Comparison of ENCODE assay signal across 8 cellular contexts in the genomic region with DNA sequence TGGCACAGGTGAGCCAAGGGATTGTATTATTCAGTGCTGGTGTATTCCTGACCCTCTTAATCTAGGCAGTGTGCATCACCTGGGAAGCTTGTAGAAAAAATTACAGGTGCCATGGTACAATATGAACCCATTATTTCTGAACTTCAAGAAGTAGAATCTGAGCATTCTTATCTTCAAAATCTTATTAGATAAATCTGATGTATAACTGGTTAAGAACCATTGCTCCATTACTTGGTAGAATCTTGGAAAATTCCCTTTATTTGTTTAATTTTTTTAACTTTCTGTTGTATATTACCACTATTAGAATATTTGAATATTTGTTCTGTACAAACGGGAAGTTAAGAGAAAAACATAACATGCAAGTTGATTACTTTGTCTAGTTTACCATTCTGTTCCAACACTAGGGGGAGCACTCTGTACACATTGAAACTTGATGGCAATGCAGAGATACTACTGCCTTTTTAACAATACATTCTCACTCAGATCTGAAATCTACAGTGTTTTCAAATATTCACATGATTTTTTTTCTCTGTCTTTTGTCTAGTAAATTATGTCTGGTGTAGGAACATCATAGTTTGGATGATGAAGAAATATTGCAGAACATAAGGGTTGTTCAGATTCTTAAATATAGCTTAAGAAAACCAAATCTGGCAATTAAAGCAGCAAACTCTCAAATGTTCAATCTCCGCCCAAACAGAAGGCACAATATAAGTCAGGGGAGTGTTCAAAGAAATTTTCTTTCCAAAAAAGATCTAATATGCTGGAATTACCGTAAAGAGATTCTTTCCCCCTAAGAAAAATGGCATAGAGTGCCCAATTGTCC.
DNase-seq lines count a peak whose midpoint lies in the region; ATAC-seq and TF ChIP-seq lines count a peak whose summit lies in the region.

No MANE protein-coding gene starts in this region.

- intact Hi-C loops in ovary (cut with DNase I), result no loop called here

- no peak overlapping the region for H3K27ac ChIP-seq in ovary

- H3K9me3 ChIP-seq in ovary, result no peaks in the 10 kb centered on the region

- H3K36me3 ChIP-seq in ovary, result no peaks in the 10 kb centered on the region

- peak; percentile 88 for TF ChIP-seq CTCF in fibroblast of mammary gland (conservative IDR thresholded peaks at IDR 0.05; ENCODE audit: control insufficient read depth, insufficient read depth, low read depth, low read length)
- TF ChIP-seq CTCF in ovary (IDR thresholded peaks at IDR 0.05), result peak in 2 of 3 donors; percentile 36 to 41

- DNase-seq in stimulated activated CD8-positive, alpha-beta memory T cell treated with anti-CD3 and anti-CD28 coated beads, Interleukin-12 subunit alpha, Interleukin-12 subunit beta, amount 100 ng/mL, for 1 hour (ENCODE audit: low read depth), result peak; percentile 19
- DNase-seq in stimulated activated CD8-positive, alpha-beta memory T cell treated with anti-CD3 and anti-CD28 coated beads, Interleukin-4, amount 100 ng/mL, for 48 hours, result no peak
- DNase-seq in NCI-H1417 treated with DMSO at 0.1 percent for 48 hours (lab: John Stamatoyannopoulos, UW), result peak; percentile 4
- DNase-seq in SW 1271 (lab: John Stamatoyannopoulos, UW), result peak; percentile 12 to 64
- DNase-seq in fibroblast of mammary gland (ENCODE audit: low read depth), result peak; percentile 77
- no peak for DNase-seq in ovary
- no peak for DNase-seq in stimulated activated CD4-positive, alpha-beta T cell treated with anti-CD3 and anti-CD28 coated beads, Interleukin-4, amount 100 ng/mL, for 4 hours

- no peak for ATAC-seq in HG03196 (IDR thresholded peaks at IDR 0.05; ENCODE audit: unreplicated experiment)

- TF ChIP-seq EP300 in ovary (IDR thresholded peaks at IDR 0.05), result no peak

- H3K4me3 ChIP-seq in fibroblast of mammary gland (ENCODE audit: control insufficient read depth, low read depth, low read length), result no peak overlapping the region
- H3K4me3 ChIP-seq in ovary, result no peak overlapping the region

- 64 to 66% (median 65%) methylated on average over 3 of the region's 3 CpGs for WGBS in ovary, 3 donors

- no peak for TF ChIP-seq POLR2A in ovary (IDR thresholded peaks at IDR 0.05)

- no peaks in the 10 kb centered on the region for H3K27me3 ChIP-seq in ovary

- H3K4me1 ChIP-seq in ovary (ENCODE audit: insufficient read depth), result no peaks in the 10 kb centered on the region

Comparison
In these comparisons a context has a peak if more than half of its experiments do, and no peak if none do; other contexts are left out.
1. DNase-seq: peak in stimulated activated CD8-positive, alpha-beta memory T cell treated with anti-CD3 and anti-CD28 coated beads, Interleukin-12 subunit alpha, Interleukin-12 subunit beta, amount 100 ng/mL, for 1 hour (single experiment), NCI-H1417 treated with DMSO at 0.1 percent for 48 hours (single experiment), SW 1271 (2 of 2) and fibroblast of mammary gland (single experiment); none in stimulated activated CD8-positive, alpha-beta memory T cell treated with anti-CD3 and anti-CD28 coated beads, Interleukin-4, amount 100 ng/mL, for 48 hours (single experiment), ovary (0 of 5) and stimulated activated CD4-positive, alpha-beta T cell treated with anti-CD3 and anti-CD28 coated beads, Interleukin-4, amount 100 ng/mL, for 4 hours (0 of 2).